In the genomic region with DNA sequence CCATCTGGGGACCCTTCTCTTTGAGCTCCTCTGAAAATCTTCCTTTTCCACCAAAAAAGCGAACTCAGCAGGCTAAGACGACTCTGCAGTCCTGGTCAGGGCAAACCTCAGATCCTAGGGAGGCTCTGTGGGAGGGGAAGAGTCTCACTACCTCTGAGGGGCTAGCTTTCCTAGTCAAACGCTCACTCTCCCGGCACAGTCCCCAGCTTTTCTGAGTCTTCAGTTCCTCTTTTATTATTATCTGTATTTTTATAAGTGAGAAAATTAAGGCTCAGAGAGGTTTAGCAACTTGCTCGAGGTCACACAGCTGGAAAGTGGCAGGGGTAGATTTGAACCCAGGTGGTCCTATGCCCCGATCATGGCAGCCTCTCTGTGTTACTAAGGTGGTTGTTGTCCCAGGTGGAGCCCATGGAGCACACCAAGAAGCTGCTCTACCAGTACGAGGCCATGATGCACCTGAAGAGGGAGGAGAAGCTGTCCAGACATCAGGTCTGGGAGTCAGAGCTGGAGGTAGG, we compare ENCODE assay signal across 36 cellular contexts. TPM values are rescaled to one million over a fixed set of nuclear protein-coding genes. Genes with fewer than 3 reads are reported as not detected.
"Had no signal": no experiment of that assay in that cellular context is flagged by ENCODE, and none has a peak within 500 bp of the region (broad histone marks: within the 10 kb centered on the region; RNA-seq: fewer than 3 reads in every experiment).

No MANE protein-coding gene starts in this region.

- H3K27me3 Mint-ChIP-seq: activated B cell treated with CpG ODN at 0.5 μM for 24 hours; activated CD4-positive, alpha-beta memory T cell treated with anti-CD3 and anti-CD28 coated beads for 36 hours; activated CD8-positive, alpha-beta memory T cell treated with anti-CD3 and anti-CD28 coated beads, Interleukin-2, amount 10 ng/mL, durations not matched to agents 7 days and 5 days; activated naive CD8-positive, alpha-beta T cell treated with anti-CD3 and anti-CD28 coated beads, Interleukin-2, amount 10 ng/mL, durations not matched to agents 7 days and 5 days; central memory CD8-positive, alpha-beta T cell had no signal

- H3K27ac Mint-ChIP-seq: activated B cell treated with CpG ODN at 0.5 μM for 24 hours; activated CD4-positive, alpha-beta memory T cell treated with anti-CD3 and anti-CD28 coated beads for 36 hours; activated CD8-positive, alpha-beta memory T cell treated with anti-CD3 and anti-CD28 coated beads, Interleukin-2, amount 10 ng/mL, durations not matched to agents 7 days and 5 days; activated naive CD8-positive, alpha-beta T cell treated with anti-CD3 and anti-CD28 coated beads, Interleukin-2, amount 10 ng/mL, durations not matched to agents 7 days and 5 days had no signal

- ATAC-seq: activated CD8-positive, alpha-beta memory T cell treated with anti-CD3 and anti-CD28 coated beads, Interleukin-2, amount 10 ng/mL, durations not matched to agents 7 days and 5 days; PC-3; Right ventricle myocardium inferior had no signal

- H3K36me3 Mint-ChIP-seq: activated CD4-positive, alpha-beta memory T cell treated with anti-CD3 and anti-CD28 coated beads for 36 hours; activated CD8-positive, alpha-beta memory T cell treated with anti-CD3 and anti-CD28 coated beads, Interleukin-2, amount 10 ng/mL, durations not matched to agents 7 days and 5 days; activated naive CD8-positive, alpha-beta T cell treated with anti-CD3 and anti-CD28 coated beads, Interleukin-2, amount 10 ng/mL, durations not matched to agents 7 days and 5 days had no signal

- H3K4me3 Mint-ChIP-seq: activated B cell treated with CpG ODN at 0.5 μM for 24 hours; activated CD4-positive, alpha-beta memory T cell treated with anti-CD3 and anti-CD28 coated beads for 36 hours; activated CD8-positive, alpha-beta memory T cell treated with anti-CD3 and anti-CD28 coated beads, Interleukin-2, amount 10 ng/mL, durations not matched to agents 7 days and 5 days; activated naive CD8-positive, alpha-beta T cell treated with anti-CD3 and anti-CD28 coated beads, Interleukin-2, amount 10 ng/mL, durations not matched to agents 7 days and 5 days; central memory CD8-positive, alpha-beta T cell had no signal

- H3K4me1 Mint-ChIP-seq: activated naive CD8-positive, alpha-beta T cell treated with anti-CD3 and anti-CD28 coated beads, Interleukin-2, amount 10 ng/mL, durations not matched to agents 7 days and 5 days; central memory CD8-positive, alpha-beta T cell had no signal

- DNase-seq: activated B cell treated with CpG ODN at 0.5 μM for 24 hours; activated CD4-positive, alpha-beta memory T cell treated with anti-CD3 and anti-CD28 coated beads for 36 hours; activated CD4-positive, alpha-beta T cell treated with anti-CD3 and anti-CD28 coated beads for 4 hours; activated CD4-positive, alpha-beta T cell treated with anti-CD3 and anti-CD28 coated beads, Interleukin-2, amount 50 U/mL, for 1 hour; activated CD4-positive, CD25-positive, alpha-beta regulatory T cell treated with anti-CD3 and anti-CD28 coated beads, Interleukin-2, amount 50 U/mL, for 72 hours; activated CD8-positive, alpha-beta memory T cell treated with anti-CD3 and anti-CD28 coated beads for 24 hours; activated CD8-positive, alpha-beta memory T cell treated with anti-CD3 and anti-CD28 coated beads, Interleukin-2, amount 10 ng/mL, durations not matched to agents 7 days and 5 days; activated CD8-positive, alpha-beta memory T cell treated with anti-CD3 and anti-CD28 coated beads, Interleukin-2, amount 50 U/mL, for 48 hours; activated effector memory CD4-positive, alpha-beta T cell treated with Interleukin-2 at 50 U/mL for 16 hours; activated naive CD4-positive, alpha-beta T cell treated with anti-CD3 and anti-CD28 coated beads, Interleukin-2, amount 50 U/mL, for 16 hours; activated naive CD8-positive, alpha-beta T cell treated with anti-CD3 and anti-CD28 coated beads, Interleukin-2, amount 10 ng/mL, durations not matched to agents 7 days and 5 days; activated T-cell treated with anti-CD3 and anti-CD28 coated beads, Interleukin-2, amount 50 U/mL, for 48 hours; amygdala; Karpas-422; KBM-7; NCI-H1105; NCI-H1417 treated with DMSO at 0.1 percent for 48 hours; NCI-H1694; NCI-H1930; NCI-H2081 treated with DMSO at 0.1 percent for 48 hours; NCI-H226; NCI-H446 treated with DMSO at 0.1 percent for 48 hours; NCI-H524; PC-3; SIG-M5; SW 1271; T-helper 1 cell; T-helper 2 cell; T-helper 9 cell had no signal

- H3K9me3 Mint-ChIP-seq: activated B cell treated with CpG ODN at 0.5 μM for 24 hours; activated CD4-positive, alpha-beta memory T cell treated with anti-CD3 and anti-CD28 coated beads for 36 hours had no signal

RNA-seq across cellular contexts. Expression of gene DRC7, which starts 31.9 kb away (rescaled TPM):
- total RNA-seq: activated B cell treated with CpG ODN at 0.5 μM for 24 hours; activated CD4-positive, alpha-beta memory T cell treated with anti-CD3 and anti-CD28 coated beads for 36 hours; activated CD8-positive, alpha-beta memory T cell treated with anti-CD3 and anti-CD28 coated beads, Interleukin-2, amount 10 ng/mL, durations not matched to agents 7 days and 5 days; ascending aorta; MCF 10A; PC-3; Peyer's patch; Right ventricle myocardium inferior; SK-MEL-5 had no signal

RNA-seq across cellular contexts. Expression of gene ADGRG3, which starts 58.4 kb away (rescaled TPM):
- total RNA-seq: activated B cell treated with CpG ODN at 0.5 μM for 24 hours; activated CD4-positive, alpha-beta memory T cell treated with anti-CD3 and anti-CD28 coated beads for 36 hours; activated CD8-positive, alpha-beta memory T cell treated with anti-CD3 and anti-CD28 coated beads, Interleukin-2, amount 10 ng/mL, durations not matched to agents 7 days and 5 days; activated naive CD8-positive, alpha-beta T cell treated with anti-CD3 and anti-CD28 coated beads, Interleukin-2, amount 10 ng/mL, durations not matched to agents 7 days and 5 days; ascending aorta; cardiac muscle cell; MCF 10A; PC-3; SK-MEL-5 had no signal
